In genomic region chr16:67246945-67247697, GRCh38 we compare ENCODE assay signal across 1 cellular context.
TF ChIP-seq lines count a peak whose summit lies in the region.

Gene FHOD1 (minus strand): TSS chr16:67247481. CDS start chr16:67247410, 71 bp downstream.

TF ChIP-seq in K562, 482 proteins besides CTCF, POLR2A, EP300 and RAD21 (continued from another document and continues in another):
- TF ChIP-seq BCLAF1 (IDR thresholded peaks at IDR 0.05; ENCODE audit: borderline replicate concordance in 1 of 2, control insufficient read depth in 1 of 2, low read depth in 2 of 2, low read length in 1 of 2) (no peak), MTA1 (IDR thresholded peaks at IDR 0.05; ENCODE audit: borderline replicate concordance) (no peak), RHOXF2B (CRISPR knock-in tag; conservative IDR thresholded peaks at IDR 0.05) (no peak), CBX3 (IDR thresholded peaks at IDR 0.05; ENCODE audit: borderline replicate concordance in 1 of 2, low read length in 2 of 2) (peak in 1 of 2 experiments; percentile 49; a peak in 1 of 3 replicates), POLR2H (tag; IDR thresholded peaks at IDR 0.05; ENCODE audit: low read depth) (no peak), ZNF518B (CRISPR knock-in tag; IDR thresholded peaks at IDR 0.05) (no peak), ZBTB2 (IDR thresholded peaks at IDR 0.05) (no peak; the same call in 1 of the 2 replicates), ETV5 (CRISPR knock-in tag; IDR thresholded peaks at IDR 0.05; ENCODE audit: low read depth) (no peak), ZNF23 (CRISPR knock-in tag; IDR thresholded peaks at IDR 0.05) (no peak), RBM25 (IDR thresholded peaks at IDR 0.05; ENCODE audit: low read depth, low read length, severe bottlenecking) (no peak), CSDE1 (IDR thresholded peaks at IDR 0.05) (no peak), ZNF3 (CRISPR knock-in tag; IDR thresholded peaks at IDR 0.05) (no peak), KHSRP (IDR thresholded peaks at IDR 0.05) (no peak), NR2C1 (IDR thresholded peaks at IDR 0.05) (no peak), NR2C1 (tag; IDR thresholded peaks at IDR 0.05) (no peak), BCOR (IDR thresholded peaks at IDR 0.05) (no peak; the same call in 1 of the 2 replicates), TCF3 (CRISPR knock-in tag; IDR thresholded peaks at IDR 0.05) (no peak), MNT (conservative IDR thresholded peaks at IDR 0.05) (no peak), ZNF668 (CRISPR knock-in tag; IDR thresholded peaks at IDR 0.05) (no peak), ELF2 (CRISPR knock-in tag; IDR thresholded peaks at IDR 0.05) (0 out of 2 replicates have a peak, but pooled peaks have one; percentile 25), STAT6 (CRISPR knock-in tag; IDR thresholded peaks at IDR 0.05) (peak; percentile 63; the same call in 1 of the 2 replicates), ID3 (CRISPR knock-in tag; IDR thresholded peaks at IDR 0.05) (no peak), ID3 (tag; IDR thresholded peaks at IDR 0.05) (no peak), CUX1 (CRISPR knock-in tag; IDR thresholded peaks at IDR 0.05) (no peak), TBP (optimal IDR thresholded peaks at IDR 0.05; ENCODE audit: low read depth, low read length) (no peak), GABPA (tag; conservative IDR thresholded peaks at IDR 0.05; ENCODE audit: low read depth) (no peak), MBD2 (IDR thresholded peaks at IDR 0.05; ENCODE audit: borderline replicate concordance, low read depth) (no peak), POLR2B (IDR thresholded peaks at IDR 0.05; ENCODE audit: low read depth, partially characterized antibody) (peak; percentile 52), TRIM24 (IDR thresholded peaks at IDR 0.05) (no peak), WHSC1 (IDR thresholded peaks at IDR 0.05; ENCODE audit: low read length) (no peak), TAF15 (IDR thresholded peaks at IDR 0.05; ENCODE audit: low read depth, low read length) (no peak), PHF21A (IDR thresholded peaks at IDR 0.05; ENCODE audit: borderline replicate concordance, low read depth) (peak; percentile 15; the same call in 1 of the 2 replicates), EZH2 (IDR thresholded peaks at IDR 0.05; ENCODE audit: borderline replicate concordance, low read depth, low read length) (no peak), ELF1 (tag; IDR thresholded peaks at IDR 0.05) (no peak), PURB (CRISPR knock-in tag; IDR thresholded peaks at IDR 0.05; ENCODE audit: low read depth) (no peak), NCOA2 (IDR thresholded peaks at IDR 0.05; ENCODE audit: partially characterized antibody in 2 of 2) (no peak), SP1 (CRISPR knock-in tag; IDR thresholded peaks at IDR 0.05) (peak; percentile 84), SMAD3 (CRISPR knock-in tag; conservative IDR thresholded peaks at IDR 0.05) (no peak), ZNF696 (CRISPR knock-in tag; conservative IDR thresholded peaks at IDR 0.05) (no peak), ZNF77 (CRISPR knock-in tag; IDR thresholded peaks at IDR 0.05) (no peak), DIDO1 (tag; IDR thresholded peaks at IDR 0.05; ENCODE audit: low read depth) (no peak), LCOR (CRISPR knock-in tag; IDR thresholded peaks at IDR 0.05) (peak; percentile 55; the same call in 1 of the 2 replicates), STAG1 (CRISPR knock-in tag; IDR thresholded peaks at IDR 0.05; ENCODE audit: borderline replicate concordance) (no peak), NR2C2 (CRISPR knock-in tag; IDR thresholded peaks at IDR 0.05) (no peak), NR2C2 (tag; IDR thresholded peaks at IDR 0.05) (no peak), ZFX (CRISPR knock-in tag; IDR thresholded peaks at IDR 0.05) (peak; percentile 81), ZNF589 (CRISPR knock-in tag; IDR thresholded peaks at IDR 0.05; ENCODE audit: low read depth) (no peak), NUFIP1 (IDR thresholded peaks at IDR 0.05; ENCODE audit: partially characterized antibody) (no peak)
